In the genomic region with DNA sequence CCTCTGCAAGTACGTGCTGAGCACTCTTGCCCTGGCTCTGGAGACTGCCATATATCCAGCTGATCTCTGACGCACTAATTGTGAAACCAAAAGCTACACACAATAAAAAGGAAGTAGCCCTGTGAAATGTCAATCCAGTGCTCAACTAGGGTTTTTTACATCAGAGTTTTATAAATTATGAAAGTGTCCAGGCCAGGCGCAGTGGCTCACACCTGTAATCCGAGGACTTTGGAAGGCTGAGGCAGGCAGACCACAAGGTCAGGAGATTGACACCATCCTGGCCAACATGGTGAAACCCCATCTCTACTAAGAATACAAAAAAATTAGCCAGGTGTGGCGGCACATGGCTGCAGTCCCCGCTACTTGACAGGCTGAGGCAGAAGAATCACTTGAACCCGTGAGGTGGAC, we compare ENCODE assay signal across 9 cellular contexts. TPM values are rescaled to one million over a fixed set of nuclear protein-coding genes. Genes with fewer than 3 reads are reported as not detected.
DNase-seq lines count a peak whose midpoint lies in the region; ATAC-seq and TF ChIP-seq lines count a peak whose summit lies in the region.
"Had no signal": no experiment of that assay in that cellular context is flagged by ENCODE, and none has a peak within 500 bp of the region (broad histone marks: within the 10 kb centered on the region; RNA-seq: fewer than 3 reads in every experiment).

No MANE protein-coding gene starts in this region.

- peaks cover 7% of the 10 kb centered on the region for H3K9me3 ChIP-seq in lower lobe of right lung

- H3K27ac ChIP-seq in lower lobe of right lung, result peak overlapping the region; percentile 70

- H3K4me3 ChIP-seq in lower lobe of right lung, result no peak overlapping the region

- no peak for TF ChIP-seq CTCF in lower lobe of right lung (IDR thresholded peaks at IDR 0.05)

- DNase-seq in MV-4-11 (lab: John Stamatoyannopoulos, UW) (peak; percentile 87), lower lobe of right lung (no peak), NCI-H1436 (lab: John Stamatoyannopoulos, UW) (no peak), HT-29 (ENCODE audit: low spot score) (no peak), 8988T (no peak), COLO829 (ENCODE audit: low spot score) (no peak)
- DNase-seq: left cardiac atrium had no signal

- H3K36me3 ChIP-seq in lower lobe of right lung, result no peaks in the 10 kb centered on the region

- no peaks in the 10 kb centered on the region for H3K27me3 ChIP-seq in lower lobe of right lung (ENCODE audit: low read depth)

- H3K4me1 ChIP-seq in lower lobe of right lung, result no peaks in the 10 kb centered on the region

- ATAC-seq in GM18511 (IDR thresholded peaks at IDR 0.05; ENCODE audit: unreplicated experiment), result peak; percentile 100
- peak; percentile 98 for ATAC-seq in GM21786 (IDR thresholded peaks at IDR 0.05; ENCODE audit: unreplicated experiment)
- peak; percentile 86 to 88 for ATAC-seq in lower lobe of right lung

- intact Hi-C loops in lower lobe of right lung (cut with DNase I), result no loop called here

RNA-seq across cellular contexts. Expression of a gene that starts 24.5 kb away (rescaled TPM):
- total RNA-seq in lower lobe of right lung, result 25.8 TPM
- total RNA-seq in HT-29 (2014; rRNA removed; shearing (Covaris generic)), result 19.8 and 22.5 TPM in 2 replicates

RNA-seq across cellular contexts. Expression of a gene that starts 25.1 kb away (rescaled TPM):
- 8.5 TPM for total RNA-seq in lower lobe of right lung
- total RNA-seq in HT-29 (2014; rRNA removed; shearing (Covaris generic)), result 1.3 and 2.2 TPM in 2 replicates
